Comparison of ENCODE assay signal across 1 cellular context in genomic region chr15:45200001-45200798, GRCh38.
A peak's percentile ranks its signal among the peaks of the same experiment; 100 is the strongest.
TF ChIP-seq lines count a peak whose summit lies in the region.

No MANE protein-coding gene starts in this region.

TF ChIP-seq in H1, 55 proteins besides CTCF, POLR2A, EP300 and RAD21 (continued from another document):
- TF ChIP-seq TAF1 (IDR thresholded peaks at IDR 0.05; ENCODE audit: low read depth, low read length) = peak; percentile 69; the same call in 1 of the 2 replicates
- TF ChIP-seq TEAD4 (IDR thresholded peaks at IDR 0.05; ENCODE audit: low read depth, low read length) = peak; percentile 72
- peak; percentile 37; the same call in 1 of the 2 replicates for TF ChIP-seq NRF1 (IDR thresholded peaks at IDR 0.05; ENCODE audit: low read depth, low read length)
- no peak for TF ChIP-seq E2F6 (IDR thresholded peaks at IDR 0.05)
- TF ChIP-seq SIN3A (conservative IDR thresholded peaks at IDR 0.05 in 1 of 2, IDR thresholded peaks at IDR 0.05 in 1 of 2; ENCODE audit: low read depth in 1 of 2, low read length in 2 of 2) = peak in 1 of 2 experiments; percentile 15; a peak in 2 of 4 replicates
- TF ChIP-seq CBX5 (IDR thresholded peaks at IDR 0.05; ENCODE audit: low read depth, low read length) = no peak
- peak; percentile 75 for TF ChIP-seq CREB1 (IDR thresholded peaks at IDR 0.05)
- TF ChIP-seq MAFK (IDR thresholded peaks at IDR 0.05; ENCODE audit: low read depth, low read length) = peak; percentile 79; the same call in 1 of the 2 replicates
- TF ChIP-seq EZH2 (IDR thresholded peaks at IDR 0.05; ENCODE audit: low read depth, low read length, severe bottlenecking) = no peak
- TF ChIP-seq CHD2 (IDR thresholded peaks at IDR 0.05; ENCODE audit: low read length) = no peak
- peak; percentile 53; the same call in 1 of the 2 replicates for TF ChIP-seq POLR2AphosphoS5 (IDR thresholded peaks at IDR 0.05; ENCODE audit: low read depth, low read length)
- no peak for TF ChIP-seq SP2 (IDR thresholded peaks at IDR 0.05; ENCODE audit: low read length)
